Comparison of ENCODE assay signal across 2 cellular contexts in genomic region chr3:9388142-9388541, GRCh38.
TF ChIP-seq lines count a peak whose summit lies in the region.

No MANE protein-coding gene starts in this region.

TF ChIP-seq in HepG2, 621 proteins besides CTCF, POLR2A, EP300 and RAD21:
- TF ChIP-seq MXD4 (CRISPR knock-in tag; IDR thresholded peaks at IDR 0.05) (no peak), SSRP1 (CRISPR knock-in tag; IDR thresholded peaks at IDR 0.05) (0 out of 2 replicates have a peak, but pooled peaks have one; percentile 21), HIVEP1 (CRISPR knock-in tag; IDR thresholded peaks at IDR 0.05) (no peak), ZBTB7A (CRISPR knock-in tag; IDR thresholded peaks at IDR 0.05) (no peak), HOXD1 (CRISPR knock-in tag; IDR thresholded peaks at IDR 0.05) (no peak), ZNF44 (CRISPR knock-in tag; IDR thresholded peaks at IDR 0.05) (no peak), HNRNPLL (IDR thresholded peaks at IDR 0.05; ENCODE audit: low read depth, low read length, poor library complexity, severe bottlenecking) (no peak), ZNF562 (CRISPR knock-in tag; IDR thresholded peaks at IDR 0.05; ENCODE audit: borderline replicate concordance) (no peak), ZNF598 (CRISPR knock-in tag; IDR thresholded peaks at IDR 0.05; ENCODE audit: borderline replicate concordance) (no peak), POLR2G (IDR thresholded peaks at IDR 0.05; ENCODE audit: low read depth, low read length) (peak; percentile 49; the same call in 1 of the 2 replicates)
- TF ChIP-seq, protein P1, sequence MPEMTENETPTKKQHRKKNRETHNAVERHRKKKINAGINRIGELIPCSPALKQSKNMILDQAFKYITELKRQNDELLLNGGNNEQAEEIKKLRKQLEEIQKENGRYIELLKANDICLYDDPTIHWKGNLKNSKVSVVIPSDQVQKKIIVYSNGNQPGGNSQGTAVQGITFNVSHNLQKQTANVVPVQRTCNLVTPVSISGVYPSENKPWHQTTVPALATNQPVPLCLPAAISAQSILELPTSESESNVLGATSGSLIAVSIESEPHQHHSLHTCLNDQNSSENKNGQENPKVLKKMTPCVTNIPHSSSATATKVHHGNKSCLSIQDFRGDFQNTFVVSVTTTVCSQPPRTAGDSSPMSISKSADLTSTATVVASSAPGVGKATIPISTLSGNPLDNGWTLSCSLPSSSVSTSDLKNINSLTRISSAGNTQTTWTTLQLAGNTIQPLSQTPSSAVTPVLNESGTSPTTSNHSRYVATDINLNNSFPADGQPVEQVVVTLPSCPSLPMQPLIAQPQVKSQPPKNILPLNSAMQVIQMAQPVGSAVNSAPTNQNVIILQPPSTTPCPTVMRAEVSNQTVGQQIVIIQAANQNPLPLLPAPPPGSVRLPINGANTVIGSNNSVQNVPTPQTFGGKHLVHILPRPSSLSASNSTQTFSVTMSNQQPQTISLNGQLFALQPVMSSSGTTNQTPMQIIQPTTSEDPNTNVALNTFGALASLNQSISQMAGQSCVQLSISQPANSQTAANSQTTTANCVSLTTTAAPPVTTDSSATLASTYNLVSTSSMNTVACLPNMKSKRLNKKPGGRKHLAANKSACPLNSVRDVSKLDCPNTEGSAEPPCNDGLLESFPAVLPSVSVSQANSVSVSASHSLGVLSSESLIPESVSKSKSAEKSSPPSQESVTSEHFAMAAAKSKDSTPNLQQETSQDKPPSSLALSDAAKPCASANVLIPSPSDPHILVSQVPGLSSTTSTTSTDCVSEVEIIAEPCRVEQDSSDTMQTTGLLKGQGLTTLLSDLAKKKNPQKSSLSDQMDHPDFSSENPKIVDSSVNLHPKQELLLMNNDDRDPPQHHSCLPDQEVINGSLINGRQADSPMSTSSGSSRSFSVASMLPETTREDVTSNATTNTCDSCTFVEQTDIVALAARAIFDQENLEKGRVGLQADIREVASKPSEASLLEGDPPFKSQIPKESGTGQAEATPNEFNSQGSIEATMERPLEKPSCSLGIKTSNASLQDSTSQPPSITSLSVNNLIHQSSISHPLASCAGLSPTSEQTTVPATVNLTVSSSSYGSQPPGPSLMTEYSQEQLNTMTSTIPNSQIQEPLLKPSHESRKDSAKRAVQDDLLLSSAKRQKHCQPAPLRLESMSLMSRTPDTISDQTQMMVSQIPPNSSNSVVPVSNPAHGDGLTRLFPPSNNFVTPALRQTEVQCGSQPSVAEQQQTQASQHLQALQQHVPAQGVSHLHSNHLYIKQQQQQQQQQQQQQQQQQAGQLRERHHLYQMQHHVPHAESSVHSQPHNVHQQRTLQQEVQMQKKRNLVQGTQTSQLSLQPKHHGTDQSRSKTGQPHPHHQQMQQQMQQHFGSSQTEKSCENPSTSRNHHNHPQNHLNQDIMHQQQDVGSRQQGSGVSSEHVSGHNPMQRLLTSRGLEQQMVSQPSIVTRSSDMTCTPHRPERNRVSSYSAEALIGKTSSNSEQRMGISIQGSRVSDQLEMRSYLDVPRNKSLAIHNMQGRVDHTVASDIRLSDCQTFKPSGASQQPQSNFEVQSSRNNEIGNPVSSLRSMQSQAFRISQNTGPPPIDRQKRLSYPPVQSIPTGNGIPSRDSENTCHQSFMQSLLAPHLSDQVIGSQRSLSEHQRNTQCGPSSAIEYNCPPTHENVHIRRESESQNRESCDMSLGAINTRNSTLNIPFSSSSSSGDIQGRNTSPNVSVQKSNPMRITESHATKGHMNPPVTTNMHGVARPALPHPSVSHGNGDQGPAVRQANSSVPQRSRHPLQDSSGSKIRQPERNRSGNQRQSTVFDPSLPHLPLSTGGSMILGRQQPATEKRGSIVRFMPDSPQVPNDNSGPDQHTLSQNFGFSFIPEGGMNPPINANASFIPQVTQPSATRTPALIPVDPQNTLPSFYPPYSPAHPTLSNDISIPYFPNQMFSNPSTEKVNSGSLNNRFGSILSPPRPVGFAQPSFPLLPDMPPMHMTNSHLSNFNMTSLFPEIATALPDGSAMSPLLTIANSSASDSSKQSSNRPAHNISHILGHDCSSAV (CRISPR knock-in tag; IDR thresholded peaks at IDR 0.05; ENCODE audit: borderline replicate concordance), result no peak
- TF ChIP-seq, protein P2, sequence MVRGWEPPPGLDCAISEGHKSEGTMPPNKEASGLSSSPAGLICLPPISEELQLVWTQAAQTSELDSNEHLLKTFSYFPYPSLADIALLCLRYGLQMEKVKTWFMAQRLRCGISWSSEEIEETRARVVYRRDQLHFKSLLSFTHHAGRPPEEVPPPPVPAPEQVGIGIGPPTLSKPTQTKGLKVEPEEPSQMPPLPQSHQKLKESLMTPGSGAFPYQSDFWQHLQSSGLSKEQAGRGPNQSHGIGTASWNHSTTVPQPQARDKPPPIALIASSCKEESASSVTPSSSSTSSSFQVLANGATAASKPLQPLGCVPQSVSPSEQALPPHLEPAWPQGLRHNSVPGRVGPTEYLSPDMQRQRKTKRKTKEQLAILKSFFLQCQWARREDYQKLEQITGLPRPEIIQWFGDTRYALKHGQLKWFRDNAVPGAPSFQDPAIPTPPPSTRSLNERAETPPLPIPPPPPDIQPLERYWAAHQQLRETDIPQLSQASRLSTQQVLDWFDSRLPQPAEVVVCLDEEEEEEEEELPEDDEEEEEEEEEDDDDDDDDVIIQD (CRISPR knock-in tag; IDR thresholded peaks at IDR 0.05; ENCODE audit: low read depth), result no peak

TF ChIP-seq in endothelial cell of umbilical vein, 7 proteins besides CTCF, POLR2A, EP300 and RAD21:
- TF ChIP-seq POLR2AphosphoS5 (IDR thresholded peaks at IDR 0.05; ENCODE audit: insufficient read depth, low read depth, low read length), result no peak
- no peak for TF ChIP-seq MYC (IDR thresholded peaks at IDR 0.05; ENCODE audit: low read depth, low read length)
- no peak for TF ChIP-seq EZH2 (IDR thresholded peaks at IDR 0.05; ENCODE audit: borderline replicate concordance, low read depth, low read length, severe bottlenecking)
- no peak for TF ChIP-seq FOS (IDR thresholded peaks at IDR 0.05; ENCODE audit: borderline replicate concordance, insufficient read depth, low read length)
- TF ChIP-seq GATA2 (IDR thresholded peaks at IDR 0.05; ENCODE audit: insufficient read depth, insufficient read length, low read depth, low read length), result no peak
- no peak for TF ChIP-seq JUN (IDR thresholded peaks at IDR 0.05; ENCODE audit: borderline replicate concordance, insufficient read depth, insufficient read length, low read depth)
- TF ChIP-seq, protein P3, sequence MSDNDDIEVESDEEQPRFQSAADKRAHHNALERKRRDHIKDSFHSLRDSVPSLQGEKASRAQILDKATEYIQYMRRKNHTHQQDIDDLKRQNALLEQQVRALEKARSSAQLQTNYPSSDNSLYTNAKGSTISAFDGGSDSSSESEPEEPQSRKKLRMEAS (IDR thresholded peaks at IDR 0.05; ENCODE audit: insufficient read depth, insufficient read length), result no peak
TF ChIP-seq in endothelial cell of umbilical vein: peak in this region for 0.
